27 cellular contexts compared by ENCODE assay signal in genomic region chr14:54191846-54192245, GRCh38.
"Had no signal": no experiment of that assay in that cellular context is flagged by ENCODE, and none has a peak within 500 bp of the region (broad histone marks: within the 10 kb centered on the region; RNA-seq: fewer than 3 reads in every experiment).

No MANE protein-coding gene starts in this region.

- H3K36me3 ChIP-seq: brain microvascular endothelial cell, cardiac muscle cell, colonic mucosa, esophagus muscularis mucosa, gastroesophageal sphincter, heart right ventricle had no signal

- H3K27ac ChIP-seq: brain microvascular endothelial cell, cardiac muscle cell, colonic mucosa, esophagus muscularis mucosa, gastroesophageal sphincter, heart right ventricle had no signal

- H3K9me3 ChIP-seq: colonic mucosa, esophagus muscularis mucosa, gastroesophageal sphincter, heart right ventricle had no signal

- H3K4me1 ChIP-seq: colonic mucosa, gastroesophageal sphincter had no signal

- H3K4me3 ChIP-seq: cardiac muscle cell, colonic mucosa, esophagus muscularis mucosa, gastroesophageal sphincter, heart right ventricle had no signal

- H3K27me3 ChIP-seq: brain microvascular endothelial cell, cardiac muscle cell, colonic mucosa, esophagus muscularis mucosa, gastroesophageal sphincter, heart right ventricle had no signal

- DNase-seq: activated CD4-positive, alpha-beta memory T cell treated with anti-CD3 and anti-CD28 coated beads, Interleukin-2, amount 10 ng/mL, durations not matched to agents 7 days and 5 days; activated CD4-positive, alpha-beta T cell treated with anti-CD3 and anti-CD28 coated beads for 36 hours; activated CD4-positive, alpha-beta T cell treated with anti-CD3 and anti-CD28 coated beads, Interleukin-2, amount 10 ng/mL, durations not matched to agents 24 days and 14 days; activated CD4-positive, CD25-positive, alpha-beta regulatory T cell; activated CD4-positive, CD25-positive, alpha-beta regulatory T cell treated with anti-CD3 and anti-CD28 coated beads, Interleukin-2, amount 50 U/mL, for 72 hours; activated CD8-positive, alpha-beta memory T cell treated with anti-CD3 and anti-CD28 coated beads, Interleukin-2, amount 50 U/mL, for 48 hours; activated effector memory CD4-positive, alpha-beta T cell treated with Interleukin-2 at 50 U/mL for 16 hours; activated gamma-delta T cell treated with Interleukin-2 at 50 U/mL for 16 hours; activated naive CD4-positive, alpha-beta T cell treated with anti-CD3 and anti-CD28 coated beads, Interleukin-2, amount 50 U/mL, for 16 hours; activated naive CD4-positive, alpha-beta T cell treated with Interleukin-2 at 50 U/mL for 16 hours; activated T-cell treated with anti-CD3 and anti-CD28 coated beads, Interleukin-2, amount 50 U/mL, for 4 hours; amniotic stem cell; anterior cingulate cortex; brain microvascular endothelial cell; central memory CD4-positive, alpha-beta T cell; cerebellar nuclear complex; colonic mucosa; effector CD8-positive, alpha-beta T cell; erythroblast; foreskin melanocyte; heart right ventricle; T-helper 1 cell; T-helper 17 cell; T1000 had no signal
